Comparison of ENCODE assay signal across 12 cellular contexts in genomic region chr11:114111369-114112042, GRCh38. TPM values are rescaled to one million over a fixed set of nuclear protein-coding genes. Genes with fewer than 3 reads are reported as not detected.
DNase-seq lines count a peak whose midpoint lies in the region; ATAC-seq and TF ChIP-seq lines count a peak whose summit lies in the region.
"Had no signal": no experiment of that assay in that cellular context is flagged by ENCODE, and none has a peak within 500 bp of the region (broad histone marks: within the 10 kb centered on the region; RNA-seq: fewer than 3 reads in every experiment).

No MANE protein-coding gene starts in this region.

- H3K36me3 Mint-ChIP-seq in progenitor cell of endocrine pancreas (ENCODE audit: insufficient read depth) = no peaks in the 10 kb centered on the region
- H3K36me3 Mint-ChIP-seq: activated naive CD4-positive, alpha-beta T cell treated with anti-CD3 and anti-CD28 coated beads, Interleukin-2, amount 50 U/mL, for 24 hours had no signal

- no peak overlapping the region for H3K4me3 Mint-ChIP-seq in progenitor cell of endocrine pancreas (ENCODE audit: low read depth)
- H3K4me3 Mint-ChIP-seq: activated naive CD4-positive, alpha-beta T cell treated with anti-CD3 and anti-CD28 coated beads, Interleukin-2, amount 50 U/mL, for 24 hours; H9 had no signal

- H3K27me3 ChIP-seq in BLaER1 = no peaks in the 10 kb centered on the region
- no peaks in the 10 kb centered on the region for H3K27me3 ChIP-seq in ascending aorta

- ATAC-seq in left ventricle myocardium superior (peak; percentile 37), sciatic nerve (peak; percentile 88), HG03196 (IDR thresholded peaks at IDR 0.05; ENCODE audit: unreplicated experiment) (no peak)

- H3K4me1 Mint-ChIP-seq in progenitor cell of endocrine pancreas (ENCODE audit: low read depth) = peaks cover 59% of the 10 kb centered on the region

- TF ChIP-seq CTCF in ascending aorta (IDR thresholded peaks at IDR 0.05) (no peak), progenitor cell of endocrine pancreas (IDR thresholded peaks at IDR 0.05; ENCODE audit: unreplicated experiment) (no peak)

- intact Hi-C loops in ascending aorta (cut with DNase I) (loop anchor here (2.0 kb wide), 2 partner anchors 19 to 31 kb away; no protein-coding TSS in a partner anchor), left ventricle myocardium superior (cut with micrococcal nuclease) (no loop called here), sciatic nerve (cut with DNase I) (no loop called here)

- no peak overlapping the region for H3K9ac ChIP-seq in BLaER1

- H3K4me1 ChIP-seq in BLaER1 (peaks cover 39% of the 10 kb centered on the region), ascending aorta (peaks cover 23 to 78% of the 10 kb centered on the region in 2 donors)

- DNase-seq in ascending aorta (ENCODE audit: low spot score in 2 of 2) (peak in 1 of 2 donors; percentile 43), left ventricle myocardium superior (no peak), sciatic nerve (ENCODE audit: low spot score) (no peak), progenitor cell of endocrine pancreas (ENCODE audit: low spot score, unreplicated experiment) (no peak), NCI-H748 treated with DMSO at 0.1 percent for 48 hours (lab: John Stamatoyannopoulos, UW) (no peak), DMS 273 treated with DMSO at 0.1 percent for 48 hours (lab: John Stamatoyannopoulos, UW) (no peak)
- DNase-seq: CD4-positive, alpha-beta memory T cell; H9; NCI-H510A treated with DMSO at 0.1 percent for 48 hours had no signal

- no peaks in the 10 kb centered on the region for H3K9me3 ChIP-seq in BLaER1
- H3K9me3 ChIP-seq in ascending aorta = no peaks in the 10 kb centered on the region

- H3K27ac ChIP-seq in BLaER1 (no peak overlapping the region), ascending aorta (peak overlapping the region; percentile 77 to 87)

- H3K9me3 Mint-ChIP-seq in progenitor cell of endocrine pancreas (ENCODE audit: low read depth) = no peaks in the 10 kb centered on the region
- H3K9me3 Mint-ChIP-seq: activated naive CD4-positive, alpha-beta T cell treated with anti-CD3 and anti-CD28 coated beads, Interleukin-2, amount 50 U/mL, for 24 hours; H9 had no signal

- no peaks in the 10 kb centered on the region for H3K27me3 Mint-ChIP-seq in progenitor cell of endocrine pancreas

- H4K20me1 ChIP-seq in BLaER1 = no peaks in the 10 kb centered on the region

- no peaks in the 10 kb centered on the region for H3K36me3 ChIP-seq in BLaER1
- peaks cover 13 to 28% of the 10 kb centered on the region in 2 donors for H3K36me3 ChIP-seq in ascending aorta

- no peak overlapping the region for H3K27ac Mint-ChIP-seq in progenitor cell of endocrine pancreas
- H3K27ac Mint-ChIP-seq: activated naive CD4-positive, alpha-beta T cell treated with anti-CD3 and anti-CD28 coated beads, Interleukin-2, amount 50 U/mL, for 24 hours; H9 had no signal

- H3K4me2 ChIP-seq in BLaER1 = peak overlapping the region; percentile 42

- H3K4me3 ChIP-seq in BLaER1 (no peak overlapping the region), ascending aorta (peak overlapping the region; percentile 23 to 44)

RNA-seq across cellular contexts. Expression of gene ZBTB16, which starts 52.0 kb away (rescaled TPM):
- total RNA-seq in ascending aorta = 344 TPM
- 67.3 TPM for total RNA-seq in left ventricle myocardium superior
- total RNA-seq in sciatic nerve = 22.7 TPM
- total RNA-seq in progenitor cell of endocrine pancreas = 29.6 and 32.6 TPM in 2 replicates
- total RNA-seq: H9 had no signal
